Comparison of ENCODE assay signal across 28 cellular contexts in genomic region chr12:2099595-2099994, GRCh38. TPM values are rescaled to one million over a fixed set of nuclear protein-coding genes. Genes with fewer than 3 reads are reported as not detected.
"Had no signal": no experiment of that assay in that cellular context is flagged by ENCODE, and none has a peak within 500 bp of the region (broad histone marks: within the 10 kb centered on the region; RNA-seq: fewer than 3 reads in every experiment).

No MANE protein-coding gene starts in this region.

- H3K27ac ChIP-seq: foreskin keratinocyte, left lung, pancreas, psoas muscle, suprapubic skin, vagina, WERI-Rb-1 had no signal

- DNase-seq: activated CD4-positive, alpha-beta memory T cell treated with anti-CD3 and anti-CD28 coated beads for 36 hours; activated CD4-positive, alpha-beta T cell treated with anti-CD3 and anti-CD28 coated beads for 48 hours; activated CD8-positive, alpha-beta memory T cell treated with anti-CD3 and anti-CD28 coated beads, Interleukin-2, amount 50 U/mL, for 4 hours; activated gamma-delta T cell; activated naive CD4-positive, alpha-beta T cell treated with anti-CD3 and anti-CD28 coated beads, Interleukin-2, amount 10 ng/mL, durations not matched to agents 7 days and 5 days; activated naive CD8-positive, alpha-beta T cell treated with anti-CD3 and anti-CD28 coated beads, Interleukin-2, amount 10 ng/mL, durations not matched to agents 7 days and 5 days; activated T-cell treated with anti-CD3 and anti-CD28 coated beads, Interleukin-2, amount 50 U/mL, for 1 hour; caudate nucleus; foreskin keratinocyte; heart right ventricle; kidney glomerular epithelial cell; left lung; naive B cell; nephron progenitor cell; pancreas; psoas muscle; stimulated activated CD4-positive, alpha-beta T cell treated with anti-CD3 and anti-CD28 coated beads, Interleukin-2, amount 100 ng/mL, for 48 hours; stimulated activated naive CD8-positive, alpha-beta T cell treated with anti-CD3 and anti-CD28 coated beads, Interleukin-15, amount 100 ng/mL, for 72 hours; SW 1271; T-helper 17 cell; T1000; trophoblast cell; WERI-Rb-1 had no signal

- ATAC-seq: activated CD4-positive, CD25-positive, alpha-beta regulatory T cell treated with anti-CD3 and anti-CD28 coated beads, Interleukin-2, amount 50 U/mL, for 24 hours; esophagus mucosa; foreskin keratinocyte; left lung; pancreas; psoas muscle; stimulated activated naive CD8-positive, alpha-beta T cell treated with anti-CD3 and anti-CD28 coated beads, Interleukin-15, amount 100 ng/mL, for 72 hours; T-helper 17 cell had no signal

- H3K27me3 ChIP-seq: foreskin keratinocyte, heart right ventricle, left lung, pancreas, right atrium auricular region, suprapubic skin, vagina had no signal

- H3K9me3 ChIP-seq: left lung, pancreas, psoas muscle, right atrium auricular region, suprapubic skin, vagina had no signal

- H3K4me3 ChIP-seq: heart right ventricle, left lung, pancreas, psoas muscle, right atrium auricular region, suprapubic skin, vagina had no signal

- H3K4me1 ChIP-seq: foreskin keratinocyte, pancreas, psoas muscle, suprapubic skin had no signal

- H3K36me3 ChIP-seq: heart right ventricle, left lung, pancreas, right atrium auricular region, suprapubic skin, vagina, WERI-Rb-1 had no signal

RNA-seq across cellular contexts. Expression of gene CACNA1C, which starts 46.8 kb away (rescaled TPM):
- total RNA-seq: foreskin keratinocyte had no signal
- polyA plus RNA-seq: foreskin keratinocyte had no signal
